1 cellular context compared by ENCODE assay signal in the genomic region with DNA sequence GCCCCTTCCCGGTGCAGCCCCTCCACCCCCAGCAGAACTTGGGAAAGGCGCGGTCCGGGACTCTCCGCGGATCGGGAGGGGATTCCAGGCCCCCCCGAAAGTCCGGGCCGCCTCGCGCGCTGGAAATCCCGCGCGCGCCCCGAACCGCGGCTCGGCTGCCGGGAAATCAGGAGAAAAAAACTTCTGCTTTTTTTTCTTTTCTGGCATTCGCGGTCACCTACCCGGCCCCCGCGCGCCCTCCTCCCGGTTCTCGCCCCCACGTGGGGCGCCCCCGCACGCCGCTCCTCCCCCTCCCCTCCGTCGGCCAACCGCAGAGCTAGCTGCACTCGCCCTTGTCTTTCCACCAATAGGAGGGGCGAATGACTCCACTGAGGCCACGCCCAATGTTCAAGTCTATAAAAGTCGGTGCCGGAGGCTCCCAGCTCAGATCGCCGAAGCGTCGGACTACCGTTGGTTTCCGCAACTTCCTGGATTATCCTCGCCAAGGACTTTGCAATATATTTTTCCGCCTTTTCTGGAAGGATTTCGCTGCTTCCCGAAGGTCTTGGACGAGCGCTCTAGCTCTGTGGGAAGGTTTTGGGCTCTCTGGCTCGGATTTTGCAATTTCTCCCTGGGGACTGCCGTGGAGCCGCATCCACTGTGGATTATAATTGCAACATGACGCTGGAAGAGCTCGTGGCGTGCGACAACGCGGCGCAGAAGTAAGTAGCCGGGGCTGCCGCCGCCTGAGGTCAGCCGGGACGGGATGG.
TF ChIP-seq lines count a peak whose summit lies in the region.

A gene with protein sequence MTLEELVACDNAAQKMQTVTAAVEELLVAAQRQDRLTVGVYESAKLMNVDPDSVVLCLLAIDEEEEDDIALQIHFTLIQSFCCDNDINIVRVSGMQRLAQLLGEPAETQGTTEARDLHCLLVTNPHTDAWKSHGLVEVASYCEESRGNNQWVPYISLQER (plus strand): TSS at position 426 of the 749 bp plus-strand sequence. CDS start 232 bp downstream, at position 658.

TF ChIP-seq in neural cell, 6 proteins besides CTCF, POLR2A, EP300 and RAD21:
- TF ChIP-seq, protein P1, sequence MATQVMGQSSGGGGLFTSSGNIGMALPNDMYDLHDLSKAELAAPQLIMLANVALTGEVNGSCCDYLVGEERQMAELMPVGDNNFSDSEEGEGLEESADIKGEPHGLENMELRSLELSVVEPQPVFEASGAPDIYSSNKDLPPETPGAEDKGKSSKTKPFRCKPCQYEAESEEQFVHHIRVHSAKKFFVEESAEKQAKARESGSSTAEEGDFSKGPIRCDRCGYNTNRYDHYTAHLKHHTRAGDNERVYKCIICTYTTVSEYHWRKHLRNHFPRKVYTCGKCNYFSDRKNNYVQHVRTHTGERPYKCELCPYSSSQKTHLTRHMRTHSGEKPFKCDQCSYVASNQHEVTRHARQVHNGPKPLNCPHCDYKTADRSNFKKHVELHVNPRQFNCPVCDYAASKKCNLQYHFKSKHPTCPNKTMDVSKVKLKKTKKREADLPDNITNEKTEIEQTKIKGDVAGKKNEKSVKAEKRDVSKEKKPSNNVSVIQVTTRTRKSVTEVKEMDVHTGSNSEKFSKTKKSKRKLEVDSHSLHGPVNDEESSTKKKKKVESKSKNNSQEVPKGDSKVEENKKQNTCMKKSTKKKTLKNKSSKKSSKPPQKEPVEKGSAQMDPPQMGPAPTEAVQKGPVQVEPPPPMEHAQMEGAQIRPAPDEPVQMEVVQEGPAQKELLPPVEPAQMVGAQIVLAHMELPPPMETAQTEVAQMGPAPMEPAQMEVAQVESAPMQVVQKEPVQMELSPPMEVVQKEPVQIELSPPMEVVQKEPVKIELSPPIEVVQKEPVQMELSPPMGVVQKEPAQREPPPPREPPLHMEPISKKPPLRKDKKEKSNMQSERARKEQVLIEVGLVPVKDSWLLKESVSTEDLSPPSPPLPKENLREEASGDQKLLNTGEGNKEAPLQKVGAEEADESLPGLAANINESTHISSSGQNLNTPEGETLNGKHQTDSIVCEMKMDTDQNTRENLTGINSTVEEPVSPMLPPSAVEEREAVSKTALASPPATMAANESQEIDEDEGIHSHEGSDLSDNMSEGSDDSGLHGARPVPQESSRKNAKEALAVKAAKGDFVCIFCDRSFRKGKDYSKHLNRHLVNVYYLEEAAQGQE (IDR thresholded peaks at IDR 0.05; ENCODE audit: borderline replicate concordance), result peak; percentile 46
- peak; percentile 92 for TF ChIP-seq POLR2AphosphoS5 (IDR thresholded peaks at IDR 0.05)
- no peak for TF ChIP-seq EZH2 (IDR thresholded peaks at IDR 0.05; ENCODE audit: borderline replicate concordance, insufficient read depth, low read length, poor library complexity, severe bottlenecking)
- no peak for TF ChIP-seq SMC3 (conservative IDR thresholded peaks at IDR 0.05; ENCODE audit: poor library complexity)
- TF ChIP-seq MXI1 (conservative IDR thresholded peaks at IDR 0.05; ENCODE audit: poor library complexity, severe bottlenecking), result peak; percentile 42
- TF ChIP-seq TAF1 (IDR thresholded peaks at IDR 0.05; ENCODE audit: low read depth), result peak; percentile 79
